In the genomic region with DNA sequence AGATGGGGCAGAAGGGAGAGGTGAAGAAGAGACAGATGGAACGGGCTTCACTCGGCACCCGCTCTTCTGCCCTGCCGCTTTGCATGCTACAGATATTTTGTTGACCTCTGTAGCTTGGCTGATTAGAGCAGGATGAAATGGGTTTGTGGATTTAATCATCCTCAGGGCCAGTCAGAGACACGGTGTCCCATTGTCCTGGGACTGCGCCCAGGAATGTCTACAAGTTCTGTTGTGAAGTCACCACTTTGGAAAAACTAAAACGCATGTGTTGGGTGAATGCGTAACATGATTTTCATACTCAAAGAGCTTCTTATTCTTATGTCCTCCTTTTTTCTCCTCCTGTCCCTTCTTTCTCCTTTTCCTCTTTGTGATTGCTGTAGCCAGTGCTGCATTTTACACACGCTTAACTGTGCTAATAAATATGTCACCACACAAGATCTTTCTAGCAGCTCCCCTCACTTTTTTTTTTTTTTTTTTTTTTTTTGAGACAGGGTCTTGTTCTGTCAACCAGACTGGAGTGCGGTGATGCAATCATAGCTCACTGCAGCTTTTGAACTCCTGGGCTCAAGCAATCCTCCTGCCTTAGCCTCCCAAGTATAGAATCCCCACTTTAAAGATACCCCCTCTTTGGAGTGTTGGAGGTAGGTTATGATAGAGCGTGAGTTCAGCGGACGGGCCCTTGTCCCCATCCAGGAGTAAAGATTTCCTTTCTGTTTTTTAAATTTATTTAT, we compare ENCODE assay signal across 25 cellular contexts. TPM values are rescaled to one million over a fixed set of nuclear protein-coding genes. Genes with fewer than 3 reads are reported as not detected.
"Had no signal": no experiment of that assay in that cellular context is flagged by ENCODE, and none has a peak within 500 bp of the region (broad histone marks: within the 10 kb centered on the region; RNA-seq: fewer than 3 reads in every experiment).

No MANE protein-coding gene starts in this region.

- H3K4me3 Mint-ChIP-seq: activated B cell treated with CpG ODN at 0.5 μM for 24 hours; activated CD8-positive, alpha-beta T cell treated with anti-CD3 and anti-CD28 coated beads for 36 hours; activated naive CD8-positive, alpha-beta T cell treated with anti-CD3 and anti-CD28 coated beads, Interleukin-2, amount 10 ng/mL, durations not matched to agents 7 days and 5 days; activated T-helper 17 cell treated with anti-CD3 and anti-CD28 coated beads, Interleukin-2, amount 50 U/mL, for 72 hours; central memory CD8-positive, alpha-beta T cell; immature natural killer cell; memory B cell; naive thymus-derived CD8-positive, alpha-beta T cell; T-cell had no signal

- DNase-seq: activated B cell treated with CpG ODN at 0.5 μM for 24 hours; activated CD4-positive, alpha-beta T cell treated with anti-CD3 and anti-CD28 coated beads for 4 hours; activated CD8-positive, alpha-beta T cell treated with anti-CD3 and anti-CD28 coated beads for 36 hours; activated naive CD4-positive, alpha-beta T cell; activated naive CD8-positive, alpha-beta T cell treated with anti-CD3 and anti-CD28 coated beads, Interleukin-2, amount 10 ng/mL, durations not matched to agents 7 days and 5 days; activated T-cell treated with anti-CD3 and anti-CD28 coated beads, Interleukin-2, amount 50 U/mL, for 1 hour; amygdala; heart left ventricle; immature natural killer cell; kidney glomerular epithelial cell; naive thymus-derived CD8-positive, alpha-beta T cell; nucleus accumbens; stimulated activated CD4-positive, alpha-beta T cell treated with anti-CD3 and anti-CD28 coated beads, Interleukin-2, amount 100 ng/mL, for 24 hours; stimulated activated naive CD4-positive, alpha-beta T cell treated with Interleukin-2 at 50 U/mL for 16 hours; T-cell; tibial artery had no signal

- H3K27me3 Mint-ChIP-seq: activated CD8-positive, alpha-beta T cell treated with anti-CD3 and anti-CD28 coated beads for 36 hours; activated naive CD8-positive, alpha-beta T cell treated with anti-CD3 and anti-CD28 coated beads, Interleukin-2, amount 10 ng/mL, durations not matched to agents 7 days and 5 days; activated T-helper 17 cell treated with anti-CD3 and anti-CD28 coated beads, Interleukin-2, amount 50 U/mL, for 72 hours; naive thymus-derived CD8-positive, alpha-beta T cell had no signal

- H3K36me3 Mint-ChIP-seq: activated naive CD8-positive, alpha-beta T cell treated with anti-CD3 and anti-CD28 coated beads, Interleukin-2, amount 10 ng/mL, durations not matched to agents 7 days and 5 days; memory B cell; naive thymus-derived CD8-positive, alpha-beta T cell; T-cell had no signal

- H3K27ac ChIP-seq: coronary artery, gastroesophageal sphincter, heart left ventricle, tibial artery had no signal

- H3K4me3 ChIP-seq: coronary artery, gastroesophageal sphincter, heart left ventricle, tibial artery had no signal

- H3K27ac Mint-ChIP-seq: activated B cell treated with CpG ODN at 0.5 μM for 24 hours; activated CD8-positive, alpha-beta T cell treated with anti-CD3 and anti-CD28 coated beads for 36 hours; activated naive CD8-positive, alpha-beta T cell treated with anti-CD3 and anti-CD28 coated beads, Interleukin-2, amount 10 ng/mL, durations not matched to agents 7 days and 5 days; activated T-helper 17 cell treated with anti-CD3 and anti-CD28 coated beads, Interleukin-2, amount 50 U/mL, for 72 hours; immature natural killer cell; memory B cell; T-cell had no signal

- H3K36me3 ChIP-seq: gastroesophageal sphincter, heart left ventricle, tibial artery had no signal

- H3K9me3 Mint-ChIP-seq: activated B cell treated with CpG ODN at 0.5 μM for 24 hours; activated CD8-positive, alpha-beta T cell treated with anti-CD3 and anti-CD28 coated beads for 36 hours; activated T-helper 17 cell treated with anti-CD3 and anti-CD28 coated beads, Interleukin-2, amount 50 U/mL, for 72 hours; central memory CD8-positive, alpha-beta T cell; immature natural killer cell; memory B cell; T-cell had no signal

- H3K4me1 Mint-ChIP-seq: activated naive CD8-positive, alpha-beta T cell treated with anti-CD3 and anti-CD28 coated beads, Interleukin-2, amount 10 ng/mL, durations not matched to agents 7 days and 5 days; activated T-helper 17 cell treated with anti-CD3 and anti-CD28 coated beads, Interleukin-2, amount 50 U/mL, for 72 hours; central memory CD8-positive, alpha-beta T cell; immature natural killer cell; T-cell had no signal

- H3K27me3 ChIP-seq: gastroesophageal sphincter, heart left ventricle, tibial artery had no signal

RNA-seq across cellular contexts. Expression of gene CPA4, which starts 3.4 kb away (rescaled TPM):
- total RNA-seq: activated B cell treated with CpG ODN at 0.5 μM for 24 hours; activated CD8-positive, alpha-beta T cell treated with anti-CD3 and anti-CD28 coated beads for 36 hours; activated naive CD8-positive, alpha-beta T cell treated with anti-CD3 and anti-CD28 coated beads, Interleukin-2, amount 10 ng/mL, durations not matched to agents 7 days and 5 days; naive thymus-derived CD8-positive, alpha-beta T cell had no signal

RNA-seq across cellular contexts. Expression of gene CPA2, which starts 29.7 kb away (rescaled TPM):
- total RNA-seq: activated B cell treated with CpG ODN at 0.5 μM for 24 hours; activated CD8-positive, alpha-beta T cell treated with anti-CD3 and anti-CD28 coated beads for 36 hours; activated naive CD8-positive, alpha-beta T cell treated with anti-CD3 and anti-CD28 coated beads, Interleukin-2, amount 10 ng/mL, durations not matched to agents 7 days and 5 days; epithelial cell of proximal tubule; gastroesophageal sphincter; liver; naive thymus-derived CD8-positive, alpha-beta T cell; renal cortical epithelial cell; subcutaneous adipose tissue had no signal

RNA-seq across cellular contexts. Expression of gene CPA5, which starts 48.2 kb away (rescaled TPM):
- total RNA-seq: activated B cell treated with CpG ODN at 0.5 μM for 24 hours, gastroesophageal sphincter, heart left ventricle, liver, renal cortical epithelial cell, subcutaneous adipose tissue had no signal
